17 cellular contexts compared by ENCODE assay signal in genomic region chr2:98482362-98482761, GRCh38. TPM values are rescaled to one million over a fixed set of nuclear protein-coding genes. Genes with fewer than 3 reads are reported as not detected.
DNase-seq lines count a peak whose midpoint lies in the region; ATAC-seq lines count a peak whose summit lies in the region.
"Had no signal": no experiment of that assay in that cellular context is flagged by ENCODE, and none has a peak within 500 bp of the region (broad histone marks: within the 10 kb centered on the region; RNA-seq: fewer than 3 reads in every experiment).

No MANE protein-coding gene starts in this region.

- H3K27me3 Mint-ChIP-seq in stimulated activated naive CD8-positive, alpha-beta T cell treated with anti-CD3 and anti-CD28 coated beads, Interleukin-15, Interleukin-2, amounts not matched to agents 100 ng/mL and 50 ng/mL, for 24 hours, result no peaks in the 10 kb centered on the region
- H3K27me3 Mint-ChIP-seq in stimulated activated naive CD8-positive, alpha-beta T cell treated with anti-CD3 and anti-CD28 coated beads, Interleukin-15, amount 100 ng/mL, for 72 hours, result no peaks in the 10 kb centered on the region
- no peaks in the 10 kb centered on the region for H3K27me3 Mint-ChIP-seq in effector memory CD8-positive, alpha-beta T cell
- H3K27me3 Mint-ChIP-seq: brain had no signal

- DNase-seq in stimulated activated naive CD8-positive, alpha-beta T cell treated with anti-CD3 and anti-CD28 coated beads, Interleukin-15, amount 100 ng/mL, for 72 hours, result no peak
- DNase-seq in RPMI8226 (peak; percentile 47), NCI-H2196 (lab: John Stamatoyannopoulos, UW; ENCODE audit: unreplicated experiment) (no peak), dermis blood vessel endothelial cell (no peak), hippocampal formation (lab: John Stamatoyannopoulos, UW) (no peak)
- DNase-seq in effector memory CD8-positive, alpha-beta T cell, result no peak
- DNase-seq: Karpas-422; NCI-H1092; NCI-H2029 treated with DMSO at 0.1 percent for 48 hours; NCI-H524 treated with DMSO at 0.1 percent for 48 hours; pancreas; SHP77 treated with DMSO at 0.1 percent for 48 hours; stimulated activated CD4-positive, alpha-beta T cell treated with anti-CD3 and anti-CD28 coated beads, Interleukin-1b, Interleukin-23, amount 100 ng/mL, for 48 hours; upper lobe of right lung had no signal

- H3K4me1 Mint-ChIP-seq in stimulated activated naive CD8-positive, alpha-beta T cell treated with anti-CD3 and anti-CD28 coated beads, Interleukin-15, Interleukin-2, amounts not matched to agents 100 ng/mL and 50 ng/mL, for 24 hours (ENCODE audit: low read depth), result peaks cover 99% of the 10 kb centered on the region
- peaks cover 99% of the 10 kb centered on the region for H3K4me1 Mint-ChIP-seq in stimulated activated naive CD8-positive, alpha-beta T cell treated with anti-CD3 and anti-CD28 coated beads, Interleukin-15, amount 100 ng/mL, for 72 hours
- peaks cover 81 to 99% of the 10 kb centered on the region in 2 donors for H3K4me1 Mint-ChIP-seq in effector memory CD8-positive, alpha-beta T cell (ENCODE audit: low read depth in 2 of 2)

- H3K9me3 Mint-ChIP-seq in stimulated activated naive CD8-positive, alpha-beta T cell treated with anti-CD3 and anti-CD28 coated beads, Interleukin-15, Interleukin-2, amounts not matched to agents 100 ng/mL and 50 ng/mL, for 24 hours, result no peaks in the 10 kb centered on the region
- no peaks in the 10 kb centered on the region for H3K9me3 Mint-ChIP-seq in stimulated activated naive CD8-positive, alpha-beta T cell treated with anti-CD3 and anti-CD28 coated beads, Interleukin-15, amount 100 ng/mL, for 72 hours
- no peaks in the 10 kb centered on the region for H3K9me3 Mint-ChIP-seq in effector memory CD8-positive, alpha-beta T cell
- H3K9me3 Mint-ChIP-seq: activated naive CD4-positive, alpha-beta T cell treated with anti-CD3 and anti-CD28 coated beads, Interleukin-2, amount 50 U/mL, for 72 hours; brain had no signal

- ATAC-seq in stimulated activated naive CD8-positive, alpha-beta T cell treated with anti-CD3 and anti-CD28 coated beads, Interleukin-15, amount 100 ng/mL, for 72 hours, result no peak
- ATAC-seq in effector memory CD8-positive, alpha-beta T cell (replicated peaks), result no peak
- ATAC-seq: pancreas had no signal

- peak overlapping the region; percentile 74 for H3K27ac Mint-ChIP-seq in stimulated activated naive CD8-positive, alpha-beta T cell treated with anti-CD3 and anti-CD28 coated beads, Interleukin-15, Interleukin-2, amounts not matched to agents 100 ng/mL and 50 ng/mL, for 24 hours
- peak overlapping the region in 1 of 2 donors; percentile 8 for H3K27ac Mint-ChIP-seq in stimulated activated naive CD8-positive, alpha-beta T cell treated with anti-CD3 and anti-CD28 coated beads, Interleukin-15, amount 100 ng/mL, for 72 hours
- H3K27ac Mint-ChIP-seq in effector memory CD8-positive, alpha-beta T cell, result peak overlapping the region in 1 of 2 donors; percentile 91

- H3K4me3 Mint-ChIP-seq in stimulated activated naive CD8-positive, alpha-beta T cell treated with anti-CD3 and anti-CD28 coated beads, Interleukin-15, Interleukin-2, amounts not matched to agents 100 ng/mL and 50 ng/mL, for 24 hours, result no peak overlapping the region
- H3K4me3 Mint-ChIP-seq in stimulated activated naive CD8-positive, alpha-beta T cell treated with anti-CD3 and anti-CD28 coated beads, Interleukin-15, amount 100 ng/mL, for 72 hours, result peak overlapping the region in 1 of 2 donors; percentile 10
- H3K4me3 Mint-ChIP-seq in effector memory CD8-positive, alpha-beta T cell, result peak overlapping the region; percentile 36 to 77
- H3K4me3 Mint-ChIP-seq: brain had no signal

- no peaks in the 10 kb centered on the region for H3K36me3 Mint-ChIP-seq in stimulated activated naive CD8-positive, alpha-beta T cell treated with anti-CD3 and anti-CD28 coated beads, Interleukin-15, Interleukin-2, amounts not matched to agents 100 ng/mL and 50 ng/mL, for 24 hours (ENCODE audit: low read depth)
- H3K36me3 Mint-ChIP-seq in effector memory CD8-positive, alpha-beta T cell (ENCODE audit: insufficient read depth), result peaks cover 3% of the 10 kb centered on the region
- H3K36me3 Mint-ChIP-seq: activated naive CD4-positive, alpha-beta T cell treated with anti-CD3 and anti-CD28 coated beads, Interleukin-2, amount 50 U/mL, for 72 hours; brain had no signal

RNA-seq across cellular contexts. Expression of gene INPP4A, which starts 37.7 kb away (rescaled TPM):
- 41.9 and 55.7 TPM in 2 replicates for total RNA-seq in dermis blood vessel endothelial cell
